Comparison of ENCODE assay signal across 26 cellular contexts in genomic region chr19:47614559-47614958, GRCh38. TPM values are rescaled to one million over a fixed set of nuclear protein-coding genes. Genes with fewer than 3 reads are reported as not detected.
A peak's percentile ranks its signal among the peaks of the same experiment; 100 is the strongest.
DNase-seq lines count a peak whose midpoint lies in the region; ATAC-seq, FAIRE-seq and TF ChIP-seq lines count a peak whose summit lies in the region.
"Had no signal": no experiment of that assay in that cellular context is flagged by ENCODE, and none has a peak within 500 bp of the region (broad histone marks: within the 10 kb centered on the region; RNA-seq: fewer than 3 reads in every experiment).

No MANE protein-coding gene starts in this region.

- no peak overlapping the region for H3K14ac ChIP-seq in H9 (ENCODE audit: insufficient read depth, low read length)

- no peak overlapping the region for H3K4me2 ChIP-seq in H9 (ENCODE audit: insufficient read depth, insufficient read length, low read length)
- no peak overlapping the region for H3K4me2 ChIP-seq in astrocyte (ENCODE audit: low read length)

- H4K8ac ChIP-seq in H9 (replicated peaks; ENCODE audit: insufficient read length, low read depth, low read length), result no peak overlapping the region

- no peak overlapping the region for H2BK15ac ChIP-seq in H9 (ENCODE audit: low read depth, low read length)

- H3K27me3 Mint-ChIP-seq in H9 (ENCODE audit: low read depth) (no peaks in the 10 kb centered on the region), astrocyte (ENCODE audit: low read depth, unreplicated experiment) (no peaks in the 10 kb centered on the region)
- H3K27me3 Mint-ChIP-seq: CD4-positive, alpha-beta memory T cell; IgD-negative memory B cell had no signal

- TF ChIP-seq POLR2A in gastroesophageal sphincter (IDR thresholded peaks at IDR 0.05) (no peak), sigmoid colon (IDR thresholded peaks at IDR 0.05) (no peak), thyroid gland (IDR thresholded peaks at IDR 0.05) (no peak)

- H3K4me3 ChIP-seq in astrocyte (ENCODE audit: insufficient read depth, low read depth, low read length) (no peak overlapping the region), gastroesophageal sphincter (no peak overlapping the region), sigmoid colon (no peak overlapping the region), thyroid gland (replicated peaks in 1 of 3) (no peak overlapping the region)
- H3K4me3 ChIP-seq: Peyer's patch had no signal

- no CpG with 5 or more reads among the region's 10 CpGs for WGBS in H9 (ENCODE audit: extremely low coverage, insufficient read length, low lambda C conversion rate)
- WGBS in gastroesophageal sphincter (ENCODE audit: low coverage in 1 of 2), 2 donors, result 86 to 94% methylated on average over 8 of the region's 10 CpGs
- 96 to 97% methylated on average over 10 of the region's 10 CpGs for WGBS in sigmoid colon, 2 donors
- WGBS in thyroid gland, 2 donors, result 96 to 98% methylated on average over 10 of the region's 10 CpGs

- H3K27me3 ChIP-seq in H9 (ENCODE audit: insufficient read depth, low read length) (no peaks in the 10 kb centered on the region), astrocyte (ENCODE audit: insufficient read depth, low read length) (no peaks in the 10 kb centered on the region), gastroesophageal sphincter (no peaks in the 10 kb centered on the region), sigmoid colon (no peaks in the 10 kb centered on the region), thyroid gland (no peaks in the 10 kb centered on the region)
- H3K27me3 ChIP-seq: Peyer's patch had no signal

- H3K36me3 ChIP-seq in astrocyte (ENCODE audit: insufficient read depth, low read length) (no peaks in the 10 kb centered on the region), gastroesophageal sphincter (no peaks in the 10 kb centered on the region), sigmoid colon (no peaks in the 10 kb centered on the region), thyroid gland (no peaks in the 10 kb centered on the region)
- H3K36me3 ChIP-seq: Peyer's patch had no signal

- H2BK5ac ChIP-seq in H9 (ENCODE audit: insufficient read length, low read length), result no peak overlapping the region

- no peak overlapping the region for H3K27ac ChIP-seq in H9 (ENCODE audit: insufficient read length, low read depth, low read length)
- H3K27ac ChIP-seq in astrocyte (ENCODE audit: low read depth, low read length), result no peak overlapping the region
- peak overlapping the region in 3 of 4 donors; percentile 80 to 99 (median 98) for H3K27ac ChIP-seq in gastroesophageal sphincter
- H3K27ac ChIP-seq in sigmoid colon, result peak overlapping the region in 3 of 4 donors; percentile 98
- H3K27ac ChIP-seq in thyroid gland, result no peak overlapping the region

- H3K4me3 Mint-ChIP-seq in H9 (no peak overlapping the region), astrocyte (ENCODE audit: unreplicated experiment) (no peak overlapping the region)

- H2AK5ac ChIP-seq in H9 (ENCODE audit: insufficient read length, low read length), result no peak overlapping the region

- no peak for DNase-seq in H9
- no peak for DNase-seq in astrocyte (ENCODE audit: low read depth)
- DNase-seq in sigmoid colon, result no peak
- DNase-seq in activated T-cell treated with anti-CD3 and anti-CD28 coated beads for 4 hours, result no peak
- no peak for DNase-seq in thyroid gland
- DNase-seq: CD4-positive, alpha-beta memory T cell; DMS153; GDM1; HFFc6; NCI-H1105; NCI-H1694; NCI-H2081 treated with DMSO at 0.1 percent for 48 hours; NCI-H748 treated with DMSO at 0.1 percent for 48 hours; NK-92 treated with Interleukin-12 subunit alpha and Interleukin-12 subunit beta, amount 100 ng/mL, for 24 hours; Peyer's patch had no signal

- H2BK12ac ChIP-seq in H9 (ENCODE audit: insufficient read length, low read depth, low read length), result no peak overlapping the region

- no peaks in the 10 kb centered on the region for H3K9me3 Mint-ChIP-seq in H9
- no peaks in the 10 kb centered on the region for H3K9me3 Mint-ChIP-seq in astrocyte (ENCODE audit: unreplicated experiment)
- H3K9me3 Mint-ChIP-seq: CD4-positive, alpha-beta memory T cell; HFFc6 had no signal

- H3K79me2 ChIP-seq in H9 (ENCODE audit: insufficient read depth, low read length), result peaks cover 46% of the 10 kb centered on the region; the same call in 1 of the 2 replicates
- peaks cover 100% of the 10 kb centered on the region for H3K79me2 ChIP-seq in astrocyte (ENCODE audit: insufficient read depth, low read length)

- ATAC-seq in gastroesophageal sphincter (no peak), GM21390 (IDR thresholded peaks at IDR 0.05; ENCODE audit: unreplicated experiment) (no peak), HG03354 (IDR thresholded peaks at IDR 0.05; ENCODE audit: poor library complexity, severe bottlenecking, unreplicated experiment) (no peak)

- TF ChIP-seq EP300 in gastroesophageal sphincter (IDR thresholded peaks at IDR 0.05), result no peak
- TF ChIP-seq EP300 in sigmoid colon (IDR thresholded peaks at IDR 0.05), result no peak

- H3K23me2 ChIP-seq in H9 (ENCODE audit: insufficient read length, low read depth, low read length, poor library complexity, severe bottlenecking), result peaks cover 2% of the 10 kb centered on the region

- H3K18ac ChIP-seq in H9 (ENCODE audit: insufficient read length, low read depth, low read length), result no peak overlapping the region

- peaks cover 8% of the 10 kb centered on the region; the same call in 1 of the 2 replicates for H3K4me1 ChIP-seq in H9 (ENCODE audit: insufficient read depth, low read length)
- H3K4me1 ChIP-seq in astrocyte (ENCODE audit: insufficient read depth, low read length), result peaks cover 27% of the 10 kb centered on the region
- H3K4me1 ChIP-seq in gastroesophageal sphincter, result peaks cover 11 to 82% (median 48%) of the 10 kb centered on the region in 3 donors
- H3K4me1 ChIP-seq in sigmoid colon, result peaks cover 0 to 74% (median 69%) of the 10 kb centered on the region in 4 donors
- peaks cover 15 to 34% of the 10 kb centered on the region in 2 donors for H3K4me1 ChIP-seq in thyroid gland

- H3K23ac ChIP-seq in H9 (ENCODE audit: insufficient read length, low read depth, low read length), result no peak overlapping the region

- no peak overlapping the region for H2BK20ac ChIP-seq in H9 (ENCODE audit: low read depth, low read length, poor library complexity, severe bottlenecking)

- no peak overlapping the region for H3K4ac ChIP-seq in H9 (ENCODE audit: low read depth, low read length)

- H4K5ac ChIP-seq in H9 (ENCODE audit: insufficient read length, low read depth, low read length), result no peak overlapping the region

- H4K20me1 ChIP-seq in H9 (ENCODE audit: control insufficient read depth, insufficient read depth, insufficient read length) (no peaks in the 10 kb centered on the region), astrocyte (ENCODE audit: insufficient read depth, low read length) (peaks cover 87% of the 10 kb centered on the region)

- H3K9ac ChIP-seq in H9 (ENCODE audit: extremely low read depth, insufficient read length, low read length) (no peak overlapping the region), astrocyte (ENCODE audit: low read length) (no peak overlapping the region)

- H3K27ac Mint-ChIP-seq in H9 (peak overlapping the region in 2 of 3 experiments; percentile 49 to 95; a peak in 2 of 7 replicates), astrocyte (ENCODE audit: unreplicated experiment) (peak overlapping the region; percentile 42)

- H3K9me3 ChIP-seq in H9 (ENCODE audit: control insufficient read depth, low read depth, low read length) (no peaks in the 10 kb centered on the region), astrocyte (ENCODE audit: insufficient read depth, low read depth, low read length) (no peaks in the 10 kb centered on the region), gastroesophageal sphincter (no peaks in the 10 kb centered on the region), sigmoid colon (no peaks in the 10 kb centered on the region), thyroid gland (no peaks in the 10 kb centered on the region)
- H3K9me3 ChIP-seq: Peyer's patch had no signal

- H2BK120ac ChIP-seq in H9 (ENCODE audit: low read depth, low read length, poor library complexity, severe bottlenecking), result no peak overlapping the region

- H3K36me3 Mint-ChIP-seq in H9 (ENCODE audit: insufficient read depth in 1 of 3, low read depth in 3 of 3) (peaks cover 5 to 21% (median 10%) of the 10 kb centered on the region in 3 experiments), astrocyte (ENCODE audit: low read depth, unreplicated experiment) (peaks cover 2% of the 10 kb centered on the region)

- H2AFZ ChIP-seq in H9 (ENCODE audit: low read length) (no peak overlapping the region), astrocyte (ENCODE audit: low read depth, low read length) (no peak overlapping the region)

- intact Hi-C loops in sigmoid colon (cut with DNase I), result no loop called here
- intact Hi-C loops in thyroid gland (cut with DNase I), result loop anchor here (5.0 kb wide), 1 partner anchor 107 kb away; no protein-coding TSS in a partner anchor

- H3K4me1 Mint-ChIP-seq in H9, result peaks cover 53 to 63% of the 10 kb centered on the region in 2 experiments
- H3K4me1 Mint-ChIP-seq in astrocyte (ENCODE audit: low read depth, unreplicated experiment), result peaks cover 27% of the 10 kb centered on the region

- H3K79me1 ChIP-seq in H9 (ENCODE audit: insufficient read depth, low read depth, low read length, poor library complexity, severe bottlenecking), result peaks cover 7% of the 10 kb centered on the region

- no peak overlapping the region for H3T11ph ChIP-seq in H9 (ENCODE audit: low read length)

- no peak overlapping the region for H3K56ac ChIP-seq in H9 (ENCODE audit: insufficient read length, low read depth, low read length)

- no peak for TF ChIP-seq CTCF in H9 (conservative IDR thresholded peaks at IDR 0.05)
- no peak for TF ChIP-seq CTCF in astrocyte (IDR thresholded peaks at IDR 0.05; ENCODE audit: insufficient read depth, low read depth, low read length)
- TF ChIP-seq CTCF in gastroesophageal sphincter (IDR thresholded peaks at IDR 0.05), result no peak
- TF ChIP-seq CTCF in sigmoid colon (IDR thresholded peaks at IDR 0.05), result no peak
- no peak for TF ChIP-seq CTCF in thyroid gland (IDR thresholded peaks at IDR 0.05)

- no peak overlapping the region for H4K91ac ChIP-seq in H9 (ENCODE audit: insufficient read length, low read depth, low read length)

- no peak for FAIRE-seq in astrocyte (lab: Jason Lieb, UNC)
- FAIRE-seq: A204.1 had no signal

RNA-seq across cellular contexts. Expression of gene BICRA, which starts 5.6 kb away (rescaled TPM):
- 26.8 and 29.3 TPM in 2 replicates for total RNA-seq in H9 (2021)
- total RNA-seq in astrocyte, result 16.5 and 20.7 TPM in 2 replicates
- 10 to 100 TPM in 2 of 4 donors, 1 to 10 TPM in 2; 6.5 to 29.1 (median 11.5) TPM for total RNA-seq in gastroesophageal sphincter
- total RNA-seq in sigmoid colon, result 10 to 100 TPM in 3 of 4 donors, 1 to 10 TPM in 1; 2.9 to 21.6 (median 11.2) TPM
- 10 to 100 TPM in 1 of 3 donors, 1 to 10 TPM in 2; 1.8 to 12.7 (median 2.5) TPM for polyA plus RNA-seq in sigmoid colon
- total RNA-seq in thyroid gland, result 10 to 100 TPM in 3 of 4 donors, 1 to 10 TPM in 1; 5.8 to 15.2 (median 13.2) TPM

RNA-seq across cellular contexts. Expression of gene ZNF541, which starts 41.6 kb away (rescaled TPM):
- not detected in 2 replicates for total RNA-seq in H9 (2021)
- not detected in 2 replicates for total RNA-seq in astrocyte
- under 1 TPM in 1 of 4 donors, not detected in 3; 0.05 TPM for total RNA-seq in gastroesophageal sphincter
- 1 to 10 TPM in 3 of 4 donors, not detected in 1; 1.1 to 1.7 (median 1.5) TPM for total RNA-seq in sigmoid colon
- under 1 TPM in 1 of 3 donors, not detected in 2; 0.22 TPM for polyA plus RNA-seq in sigmoid colon
- 1 to 10 TPM in 1 of 4 donors, under 1 TPM in 2, not detected in 1; 0.40 to 1.1 (median 0.56) TPM for total RNA-seq in thyroid gland
- total RNA-seq: Daoy, H4, HT1080, LHCN-M2, NCI-H460, Peyer's patch, SK-MEL-5 had no signal
- polyA plus RNA-seq: IgD-negative memory B cell had no signal

Comparison
In these comparisons a context has a peak if more than half of its experiments do, and no peak if none do; other contexts are left out.
1. H3K27ac ChIP-seq: peak in gastroesophageal sphincter (3 of 4) and sigmoid colon (3 of 4); none in H9 (single experiment), astrocyte (single experiment) and thyroid gland (0 of 3).